8 cellular contexts compared by ENCODE assay signal in the genomic region with DNA sequence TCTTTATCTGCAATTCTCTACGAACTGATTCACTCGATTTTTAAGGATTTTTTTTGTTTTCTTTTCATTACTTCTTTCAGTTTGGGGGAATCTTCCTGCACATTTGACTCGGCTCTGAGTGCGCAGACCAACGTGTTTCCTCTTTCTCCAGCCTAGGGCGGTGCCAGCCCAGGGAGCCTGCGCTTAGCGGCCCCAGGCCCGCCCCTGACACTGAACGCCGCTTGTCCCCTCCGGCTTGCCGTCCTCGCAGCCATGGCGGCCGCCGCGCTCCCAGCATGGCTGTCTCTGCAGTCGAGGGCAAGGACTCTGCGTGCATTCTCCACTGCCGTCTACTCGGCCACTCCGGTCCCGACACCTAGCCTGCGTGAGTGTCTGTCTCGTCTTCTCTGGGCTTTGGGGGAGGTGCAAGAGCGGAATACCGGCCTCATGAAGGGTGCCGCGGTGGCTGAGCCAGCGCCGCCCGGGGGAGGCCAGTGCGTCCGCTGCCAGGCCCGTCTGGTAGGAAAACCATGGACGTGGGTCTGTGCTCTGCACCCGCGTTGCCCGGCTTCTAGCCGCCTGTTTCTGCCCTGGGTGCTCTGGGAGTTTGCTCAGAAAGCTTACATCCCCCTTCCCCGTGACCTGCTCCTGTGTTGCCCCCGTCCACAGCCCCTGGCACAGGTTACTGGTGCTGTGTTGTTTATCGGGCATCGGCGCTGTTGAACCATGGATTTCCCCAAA. TPM values are rescaled to one million over a fixed set of nuclear protein-coding genes. Genes with fewer than 3 reads are reported as not detected.
DNase-seq lines count a peak whose midpoint lies in the region; ATAC-seq and TF ChIP-seq lines count a peak whose summit lies in the region.

A gene (plus strand): TSS at position 241 of the 720 bp plus-strand sequence. CDS start 12 bp downstream, at position 253.

- peaks cover 31% of the 10 kb centered on the region for H3K4me1 Mint-ChIP-seq in activated CD4-positive, alpha-beta T cell treated with anti-CD3 and anti-CD28 coated beads, Interleukin-2, amount 10 ng/mL, durations not matched to agents 24 days and 14 days

- intact Hi-C loops in activated CD4-positive, alpha-beta T cell treated with anti-CD3 and anti-CD28 coated beads, Interleukin-2, amount 10 ng/mL, durations not matched to agents 24 days and 14 days (cut with micrococcal nuclease) = loop anchor here (1.0 to 5.0 kb wide), 6 partner anchors 112 to 878 kb away; a partner anchor contains a TSS

- H3K4me3 ChIP-seq in BLaER1 (peak within 1 kb of the TSS; percentile 81), coronary artery (peak within 1 kb of the TSS; percentile 92)

- H3K36me3 ChIP-seq in BLaER1 = peaks cover 34% of the 10 kb centered on the region

- H3K9ac ChIP-seq in BLaER1 = peak within 1 kb of the TSS; percentile 88

- H3K4me3 Mint-ChIP-seq in activated CD4-positive, alpha-beta T cell treated with anti-CD3 and anti-CD28 coated beads, Interleukin-2, amount 10 ng/mL, durations not matched to agents 24 days and 14 days = peak within 1 kb of the TSS; percentile 95

- H3K27ac ChIP-seq in BLaER1 (peak within 1 kb of the TSS; percentile 86), coronary artery (peak within 1 kb of the TSS; percentile 77 to 84)

- no peaks in the 10 kb centered on the region for H3K27me3 ChIP-seq in BLaER1

- no peaks in the 10 kb centered on the region for H3K9me3 Mint-ChIP-seq in activated CD4-positive, alpha-beta T cell treated with anti-CD3 and anti-CD28 coated beads, Interleukin-2, amount 10 ng/mL, durations not matched to agents 24 days and 14 days

- ATAC-seq in HG03439 (IDR thresholded peaks at IDR 0.05; ENCODE audit: unreplicated experiment) (peak; percentile 96), left lobe of liver (peak; percentile 96)

- peaks cover 9% of the 10 kb centered on the region for H3K27me3 Mint-ChIP-seq in activated CD4-positive, alpha-beta T cell treated with anti-CD3 and anti-CD28 coated beads, Interleukin-2, amount 10 ng/mL, durations not matched to agents 24 days and 14 days

- H3K4me1 ChIP-seq in BLaER1 = peaks cover 21% of the 10 kb centered on the region

- peak within 1 kb of the TSS; percentile 80 for H3K4me2 ChIP-seq in BLaER1

- peaks cover 21% of the 10 kb centered on the region for H3K36me3 Mint-ChIP-seq in activated CD4-positive, alpha-beta T cell treated with anti-CD3 and anti-CD28 coated beads, Interleukin-2, amount 10 ng/mL, durations not matched to agents 24 days and 14 days (ENCODE audit: low read depth)

- H4K20me1 ChIP-seq in BLaER1 = peaks cover 41% of the 10 kb centered on the region

- TF ChIP-seq CTCF in coronary artery (IDR thresholded peaks at IDR 0.05) = no peak

- DNase-seq in GM19238 (ENCODE audit: insufficient read length, low spot score) = peak; percentile 69
- peak; percentile 63 to 90 for DNase-seq in NCI-H526 (lab: John Stamatoyannopoulos, UW)
- DNase-seq in activated CD4-positive, alpha-beta T cell treated with anti-CD3 and anti-CD28 coated beads, Interleukin-2, amount 10 ng/mL, durations not matched to agents 24 days and 14 days = peak; percentile 98
- DNase-seq in coronary artery (ENCODE audit: low spot score) = peak; percentile 92
- peak; percentile 94 for DNase-seq in left lobe of liver (ENCODE audit: low spot score)
- peak; percentile 91 for DNase-seq in stimulated activated CD4-positive, alpha-beta T cell treated with anti-CD3 and anti-CD28 coated beads, Interleukin-2, amount 100 ng/mL, for 24 hours

- H3K9me3 ChIP-seq in BLaER1 = no peaks in the 10 kb centered on the region

- H3K27ac Mint-ChIP-seq in activated CD4-positive, alpha-beta T cell treated with anti-CD3 and anti-CD28 coated beads, Interleukin-2, amount 10 ng/mL, durations not matched to agents 24 days and 14 days = peak within 1 kb of the TSS; percentile 91

RNA-seq across cellular contexts. Expression of the gene that starts here (rescaled TPM):
- total RNA-seq in activated CD4-positive, alpha-beta T cell treated with anti-CD3 and anti-CD28 coated beads, Interleukin-2, amount 10 ng/mL, durations not matched to agents 24 days and 14 days = 57.7 and 58.1 TPM in 2 replicates
- total RNA-seq in left lobe of liver = 32.1 TPM

Comparison
In these comparisons a context has a peak if more than half of its experiments do, and no peak if none do; other contexts are left out.
1. Peak in every context shown above with its lines: DNase-seq, ATAC-seq, H3K4me3 ChIP-seq and H3K27ac ChIP-seq.